In genomic region chrX:29490606-29491005, GRCh38 we compare ENCODE assay signal across 30 cellular contexts.
"Had no signal": no experiment of that assay in that cellular context is flagged by ENCODE, and none has a peak within 500 bp of the region (broad histone marks: within the 10 kb centered on the region; RNA-seq: fewer than 3 reads in every experiment).

No MANE protein-coding gene starts in this region.

- H3K4me1 ChIP-seq: ascending aorta, foreskin keratinocyte, gastrocnemius medialis had no signal

- H3K27ac ChIP-seq: ascending aorta, coronary artery, dorsolateral prefrontal cortex, esophagus muscularis mucosa, foreskin keratinocyte, gastrocnemius medialis, heart right ventricle, hepatocyte, WERI-Rb-1 had no signal

- H3K36me3 ChIP-seq: ascending aorta, esophagus muscularis mucosa, gastrocnemius medialis, heart right ventricle, WERI-Rb-1 had no signal

- ATAC-seq: activated CD4-positive, CD25-positive, alpha-beta regulatory T cell treated with anti-CD3 and anti-CD28 coated beads, Interleukin-2, amount 50 U/mL, for 24 hours; activated CD8-positive, alpha-beta memory T cell treated with anti-CD3 and anti-CD28 coated beads, Interleukin-2, amount 10 ng/mL, durations not matched to agents 7 days and 5 days; activated CD8-positive, alpha-beta T cell treated with anti-CD3 and anti-CD28 coated beads for 36 hours; activated naive CD8-positive, alpha-beta T cell treated with anti-CD3 and anti-CD28 coated beads, Interleukin-2, amount 50 U/mL, for 24 hours; foreskin keratinocyte; gastrocnemius medialis; heart right ventricle; T-helper 17 cell had no signal

- H3K9me3 ChIP-seq: ascending aorta, esophagus muscularis mucosa, gastrocnemius medialis, heart right ventricle had no signal

- H3K4me3 ChIP-seq: ascending aorta, coronary artery, dorsolateral prefrontal cortex, esophagus muscularis mucosa, gastrocnemius medialis, heart right ventricle, hepatocyte had no signal

- DNase-seq: activated B cell treated with CpG ODN at 0.5 μM for 24 hours; activated CD4-positive, alpha-beta T cell treated with anti-CD3 and anti-CD28 coated beads for 48 hours; activated CD4-positive, alpha-beta T cell treated with anti-CD3 and anti-CD28 coated beads, Interleukin-2, amount 50 U/mL, for 1 hour; activated CD4-positive, alpha-beta T cell treated with anti-CD3 and anti-CD28 coated beads, Interleukin-2, amount 50 U/mL, for 48 hours; activated CD8-positive, alpha-beta memory T cell treated with anti-CD3 and anti-CD28 coated beads, Interleukin-2, amount 10 ng/mL, durations not matched to agents 7 days and 5 days; activated CD8-positive, alpha-beta memory T cell treated with anti-CD3 and anti-CD28 coated beads, Interleukin-2, amount 50 U/mL, for 4 hours; activated CD8-positive, alpha-beta T cell treated with anti-CD3 and anti-CD28 coated beads for 36 hours; activated effector memory CD4-positive, alpha-beta T cell treated with anti-CD3 and anti-CD28 coated beads, Interleukin-2, amount 50 U/mL, for 16 hours; activated naive CD4-positive, alpha-beta T cell treated with anti-CD3 and anti-CD28 coated beads for 36 hours; activated naive CD8-positive, alpha-beta T cell treated with anti-CD3 and anti-CD28 coated beads for 36 hours; activated naive CD8-positive, alpha-beta T cell treated with anti-CD3 and anti-CD28 coated beads, Interleukin-2, amount 50 U/mL, for 24 hours; activated T-cell treated with anti-CD3 and anti-CD28 coated beads, Interleukin-2, amount 50 U/mL, for 1 hour; activated T-cell treated with anti-CD3 and anti-CD28 coated beads, Interleukin-2, amount 50 U/mL, for 48 hours; caudate nucleus; dorsolateral prefrontal cortex; effector memory CD4-positive, alpha-beta T cell; endodermal cell; erythroblast; foreskin keratinocyte; gastrocnemius medialis; heart right ventricle; T-helper 1 cell; T-helper 17 cell; T1000; WERI-Rb-1 had no signal

- H3K27me3 ChIP-seq: ascending aorta, esophagus muscularis mucosa, foreskin keratinocyte, gastrocnemius medialis, heart right ventricle, hepatocyte had no signal
